In genomic region chr12:3704512-3705348, GRCh38 we compare ENCODE assay signal across 1 cellular context.
TF ChIP-seq lines count a peak whose summit lies in the region.

No MANE protein-coding gene starts in this region.

TF ChIP-seq in WTC11, 78 proteins besides CTCF, POLR2A, EP300 and RAD21 (continued from another document):
- TF ChIP-seq ZNF396 (CRISPR knock-in tag; IDR thresholded peaks at IDR 0.05; ENCODE audit: borderline replicate concordance) (no peak), CREB1 (CRISPR knock-in tag; IDR thresholded peaks at IDR 0.05) (no peak), E2F5 (CRISPR knock-in tag; IDR thresholded peaks at IDR 0.05) (no peak), JUN (CRISPR knock-in tag; IDR thresholded peaks at IDR 0.05) (no peak), AFF4 (CRISPR knock-in tag; IDR thresholded peaks at IDR 0.05; ENCODE audit: borderline replicate concordance) (no peak), TEAD1 (CRISPR knock-in tag; IDR thresholded peaks at IDR 0.05) (no peak), GTF2I (CRISPR knock-in tag; conservative IDR thresholded peaks at IDR 0.05) (no peak), ELF4 (CRISPR knock-in tag; IDR thresholded peaks at IDR 0.05; ENCODE audit: low read depth) (no peak), IRF2 (CRISPR knock-in tag; IDR thresholded peaks at IDR 0.05; ENCODE audit: borderline replicate concordance, low read depth) (no peak), KAT7 (CRISPR knock-in tag; IDR thresholded peaks at IDR 0.05; ENCODE audit: borderline replicate concordance) (no peak)
- TF ChIP-seq, protein P1, sequence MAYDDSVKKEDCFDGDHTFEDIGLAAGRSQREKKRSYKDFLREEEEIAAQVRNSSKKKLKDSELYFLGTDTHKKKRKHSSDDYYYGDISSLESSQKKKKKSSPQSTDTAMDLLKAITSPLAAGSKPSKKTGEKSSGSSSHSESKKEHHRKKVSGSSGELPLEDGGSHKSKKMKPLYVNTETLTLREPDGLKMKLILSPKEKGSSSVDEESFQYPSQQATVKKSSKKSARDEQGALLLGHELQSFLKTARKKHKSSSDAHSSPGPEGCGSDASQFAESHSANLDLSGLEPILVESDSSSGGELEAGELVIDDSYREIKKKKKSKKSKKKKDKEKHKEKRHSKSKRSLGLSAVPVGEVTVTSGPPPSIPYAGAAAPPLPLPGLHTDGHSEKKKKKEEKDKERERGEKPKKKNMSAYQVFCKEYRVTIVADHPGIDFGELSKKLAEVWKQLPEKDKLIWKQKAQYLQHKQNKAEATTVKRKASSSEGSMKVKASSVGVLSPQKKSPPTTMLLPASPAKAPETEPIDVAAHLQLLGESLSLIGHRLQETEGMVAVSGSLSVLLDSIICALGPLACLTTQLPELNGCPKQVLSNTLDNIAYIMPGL (CRISPR knock-in tag; IDR thresholded peaks at IDR 0.05): no peak
- TF ChIP-seq, protein P2, sequence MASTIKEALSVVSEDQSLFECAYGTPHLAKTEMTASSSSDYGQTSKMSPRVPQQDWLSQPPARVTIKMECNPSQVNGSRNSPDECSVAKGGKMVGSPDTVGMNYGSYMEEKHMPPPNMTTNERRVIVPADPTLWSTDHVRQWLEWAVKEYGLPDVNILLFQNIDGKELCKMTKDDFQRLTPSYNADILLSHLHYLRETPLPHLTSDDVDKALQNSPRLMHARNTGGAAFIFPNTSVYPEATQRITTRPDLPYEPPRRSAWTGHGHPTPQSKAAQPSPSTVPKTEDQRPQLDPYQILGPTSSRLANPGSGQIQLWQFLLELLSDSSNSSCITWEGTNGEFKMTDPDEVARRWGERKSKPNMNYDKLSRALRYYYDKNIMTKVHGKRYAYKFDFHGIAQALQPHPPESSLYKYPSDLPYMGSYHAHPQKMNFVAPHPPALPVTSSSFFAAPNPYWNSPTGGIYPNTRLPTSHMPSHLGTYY (CRISPR knock-in tag; IDR thresholded peaks at IDR 0.05): no peak
